15 cellular contexts compared by ENCODE assay signal in genomic region chr12:11941601-11942360, GRCh38.
DNase-seq lines count a peak whose midpoint lies in the region; ATAC-seq, FAIRE-seq and TF ChIP-seq lines count a peak whose summit lies in the region.
"Had no signal": no experiment of that assay in that cellular context is flagged by ENCODE, and none has a peak within 500 bp of the region (broad histone marks: within the 10 kb centered on the region; RNA-seq: fewer than 3 reads in every experiment).

No MANE protein-coding gene starts in this region.

- WGBS in pancreas, 2 donors: 34 to 43% methylated on average over 1 of the region's 1 CpG
- 29 to 53% methylated on average over 1 of the region's 1 CpG for WGBS in lower leg skin, 2 donors

- no peaks in the 10 kb centered on the region for H3K36me3 Mint-ChIP-seq in T-helper 2 cell treated with Interferon-gamma antibody and Interleukin-4, amounts not matched to agents 5 μg/mL and 100 μg/mL, for 36 hours (ENCODE audit: low read depth)
- H3K36me3 Mint-ChIP-seq: brain had no signal

- H3K27me3 Mint-ChIP-seq in T-helper 2 cell treated with Interferon-gamma antibody and Interleukin-4, amounts not matched to agents 5 μg/mL and 100 μg/mL, for 36 hours (ENCODE audit: low read depth): peaks cover 2% of the 10 kb centered on the region

- FAIRE-seq in pancreas (lab: Jason Lieb, UNC): no peak

- no peak overlapping the region for H3K4me3 Mint-ChIP-seq in T-helper 2 cell treated with Interferon-gamma antibody and Interleukin-4, amounts not matched to agents 5 μg/mL and 100 μg/mL, for 36 hours
- H3K4me3 Mint-ChIP-seq: brain had no signal

- H3K9me3 ChIP-seq in pancreas: no peaks in the 10 kb centered on the region
- H3K9me3 ChIP-seq: esophagus squamous epithelium, lower lobe of right lung, vagina had no signal

- DNase-seq in ELR (ENCODE audit: low read depth) (peak; percentile 61), NCI-H524 (lab: John Stamatoyannopoulos, UW) (peak; percentile 48 to 71), epithelial cell of proximal tubule (ENCODE audit: low read depth) (peak; percentile 31), pancreas (no peak), lower leg skin (ENCODE audit: low spot score in 2 of 2) (no peak), left lobe of liver (ENCODE audit: low spot score) (no peak)
- no peak for DNase-seq in T-helper 2 cell treated with Interferon-gamma antibody and Interleukin-4, amounts not matched to agents 5 μg/mL and 100 μg/mL, for 36 hours (ENCODE audit: low spot score)
- DNase-seq in activated CD8-positive, alpha-beta memory T cell treated with anti-CD3 and anti-CD28 coated beads for 24 hours: no peak
- DNase-seq: activated CD8-positive, alpha-beta memory T cell treated with anti-CD3 and anti-CD28 coated beads, Interleukin-2, amount 50 U/mL, for 48 hours; DMS153; esophagus squamous epithelium; lower lobe of right lung; NCI-H187 treated with DMSO at 0.1 percent for 48 hours had no signal

- ATAC-seq in pancreas: peak in 3 of 4 donors; percentile 41 to 57 (median 44)
- no peak for ATAC-seq in left lobe of liver

- H3K9me3 Mint-ChIP-seq in T-helper 2 cell treated with Interferon-gamma antibody and Interleukin-4, amounts not matched to agents 5 μg/mL and 100 μg/mL, for 36 hours: no peaks in the 10 kb centered on the region

- H3K4me3 ChIP-seq in epithelial cell of proximal tubule (ENCODE audit: low read depth, low read length) (no peak overlapping the region), pancreas (no peak overlapping the region), lower leg skin (ENCODE audit: low read depth, poor library complexity, severe bottlenecking) (no peak overlapping the region)
- H3K4me3 ChIP-seq: esophagus squamous epithelium, lower lobe of right lung, vagina had no signal

- H3K27ac ChIP-seq in pancreas: no peak overlapping the region
- H3K27ac ChIP-seq: lower lobe of right lung, vagina had no signal

- no peaks in the 10 kb centered on the region for H3K4me1 ChIP-seq in pancreas
- H3K4me1 ChIP-seq: lower lobe of right lung, vagina had no signal

- no peak for TF ChIP-seq CTCF in epithelial cell of proximal tubule (conservative IDR thresholded peaks at IDR 0.05; ENCODE audit: low read depth, low read length)
- TF ChIP-seq CTCF in pancreas (IDR thresholded peaks at IDR 0.05): no peak
- no peak for TF ChIP-seq CTCF in lower leg skin (IDR thresholded peaks at IDR 0.05)

- intact Hi-C loops in pancreas (cut with DNase I) (no loop called here), lower leg skin (cut with DNase I; ENCODE audit: low total_unique reads) (no loop called here)

- no peaks in the 10 kb centered on the region for H3K27me3 ChIP-seq in pancreas
- H3K27me3 ChIP-seq: esophagus squamous epithelium, vagina had no signal

- no peak for TF ChIP-seq POLR2A in lower leg skin (IDR thresholded peaks at IDR 0.05)

- H3K36me3 ChIP-seq in pancreas: no peaks in the 10 kb centered on the region
- H3K36me3 ChIP-seq: esophagus squamous epithelium, lower lobe of right lung, vagina had no signal

- no peaks in the 10 kb centered on the region for H3K4me1 Mint-ChIP-seq in T-helper 2 cell treated with Interferon-gamma antibody and Interleukin-4, amounts not matched to agents 5 μg/mL and 100 μg/mL, for 36 hours (ENCODE audit: low read depth)

- H3K27ac Mint-ChIP-seq in T-helper 2 cell treated with Interferon-gamma antibody and Interleukin-4, amounts not matched to agents 5 μg/mL and 100 μg/mL, for 36 hours: no peak overlapping the region

Comparison
In these comparisons a context has a peak if more than half of its experiments do, and no peak if none do; other contexts are left out.
1. DNase-seq: peak in ELR (single experiment), NCI-H524 (2 of 2) and epithelial cell of proximal tubule (single experiment); none in pancreas (0 of 6), T-helper 2 cell treated with Interferon-gamma antibody and Interleukin-4, amounts not matched to agents 5 μg/mL and 100 μg/mL, for 36 hours (single experiment), activated CD8-positive, alpha-beta memory T cell treated with anti-CD3 and anti-CD28 coated beads for 24 hours (single experiment), lower leg skin (0 of 2) and left lobe of liver (single experiment).